Comparison of ENCODE assay signal across 8 cellular contexts in genomic region chr3:122415762-122416654, GRCh38. TPM values are rescaled to one million over a fixed set of nuclear protein-coding genes. Genes with fewer than 3 reads are reported as not detected.
DNase-seq lines count a peak whose midpoint lies in the region; ATAC-seq, FAIRE-seq and TF ChIP-seq lines count a peak whose summit lies in the region.

WDR5B (minus strand) TSS chr3:122416062; CDS start chr3:122415528, 534 bp downstream.

- no peaks in the 10 kb centered on the region for H3K9me3 ChIP-seq in adrenal gland (replicated peaks in 1 of 3)
- no peaks in the 10 kb centered on the region for H3K9me3 ChIP-seq in right atrium auricular region

- H3K4me1 ChIP-seq in adrenal gland (replicated peaks in 1 of 2) (peaks cover 14 to 33% of the 10 kb centered on the region in 2 donors), right atrium auricular region (peaks cover 0 to 21% of the 10 kb centered on the region in 2 donors)

- TF ChIP-seq POLR2A in GM12891 (IDR thresholded peaks at IDR 0.05; ENCODE audit: low read depth, low read length) (peak; percentile 97), adrenal gland (IDR thresholded peaks at IDR 0.05) (peak; percentile 68 to 97)

- H3K4me3 ChIP-seq in adrenal gland = peak within 1 kb of the TSS; percentile 36 to 93 (median 81)
- H3K4me3 ChIP-seq in right atrium auricular region = peak within 1 kb of the TSS; percentile 68 to 77

- intact Hi-C loops in adrenal gland (cut with DNase I) = no loop called here

- DNase-seq in GM12891 (ENCODE audit: insufficient read length, low spot score) = peak; percentile 65
- DNase-seq in RCC 7860 (ENCODE audit: low spot score) = peak; percentile 94
- peak; percentile 98 to 99 (median 98) for DNase-seq in adrenal gland
- DNase-seq in right atrium auricular region (ENCODE audit: low spot score) = peak; percentile 99
- DNase-seq in retina = peak; percentile 99
- DNase-seq in NCI-H2029 treated with DMSO at 0.1 percent for 48 hours (lab: John Stamatoyannopoulos, UW) = no peak
- DNase-seq in NCI-H2081 (lab: John Stamatoyannopoulos, UW) = no peak

- FAIRE-seq in GM12891 (lab: Jason Lieb, UNC) (peak; percentile 99), RCC 7860 (lab: Jason Lieb, UNC) (peak; percentile 84)

- 0 to 1% (median 0%) methylated on average over 23 to 48 of the region's 48 CpGs for WGBS in adrenal gland, 4 donors

- TF ChIP-seq CTCF in adrenal gland (IDR thresholded peaks at IDR 0.05) = peak in 3 of 6 experiments; percentile 6 to 21 (median 19)
- TF ChIP-seq CTCF in right atrium auricular region (IDR thresholded peaks at IDR 0.05) = no peak

- H3K36me3 ChIP-seq in adrenal gland (replicated peaks in 1 of 2) (peaks cover 0 to 7% of the 10 kb centered on the region in 2 donors), right atrium auricular region (peaks cover 5% of the 10 kb centered on the region)

- H3K27me3 ChIP-seq in adrenal gland (no peaks in the 10 kb centered on the region), right atrium auricular region (no peaks in the 10 kb centered on the region)

- peak; percentile 89 for ATAC-seq in HG02759 (IDR thresholded peaks at IDR 0.05; ENCODE audit: unreplicated experiment)

- H3K27ac ChIP-seq in adrenal gland (peak within 1 kb of the TSS; percentile 66 to 98 (median 80)), right atrium auricular region (peak within 1 kb of the TSS; percentile 89 to 90)

TF ChIP-seq in GM12891, 5 proteins besides CTCF, POLR2A, EP300 and RAD21:
- TF ChIP-seq PAX5 (IDR thresholded peaks at IDR 0.05; ENCODE audit: insufficient read depth, low read length, severe bottlenecking) = no peak
- TF ChIP-seq POLR2AphosphoS5 (IDR thresholded peaks at IDR 0.05; ENCODE audit: low read depth, low read length) = peak; percentile 91
- TF ChIP-seq TAF1 (IDR thresholded peaks at IDR 0.05; ENCODE audit: low read depth, low read length) = peak; percentile 85
- peak; percentile 99 for TF ChIP-seq POU2F2 (IDR thresholded peaks at IDR 0.05; ENCODE audit: low read depth, low read length)
- TF ChIP-seq SPI1 (IDR thresholded peaks at IDR 0.05; ENCODE audit: low read depth, low read length) = peak; percentile 52
TF ChIP-seq in GM12891: peak in this region for 4.

RNA-seq across cellular contexts. Expression of gene WDR5B, which starts in this region (rescaled TPM):
- polyA plus RNA-seq in GM12891 (2012; ENCODE audit: low read depth, missing spikeins) = 1.5 TPM
- total RNA-seq in adrenal gland (10 to 100 TPM in 1 of 8 donors, 1 to 10 TPM in 7; 3.6 to 10.3 (median 6.7) TPM), right atrium auricular region (1 to 10 TPM; 1.6 to 2.7 TPM)
- polyA plus RNA-seq in adrenal gland = 1 to 10 TPM; 3.0 to 7.9 (median 3.3) TPM

Comparison
In these comparisons a context has a peak if more than half of its experiments do, and no peak if none do; other contexts are left out.
1. DNase-seq: peak in GM12891 (single experiment), RCC 7860 (single experiment), adrenal gland (7 of 7), right atrium auricular region (single experiment) and retina (single experiment); none in NCI-H2029 treated with DMSO at 0.1 percent for 48 hours (single experiment) and NCI-H2081 (0 of 2).